Comparison of ENCODE assay signal across 21 cellular contexts in genomic region chr7:105234886-105235285, GRCh38.
DNase-seq lines count a peak whose midpoint lies in the region; ATAC-seq, FAIRE-seq and TF ChIP-seq lines count a peak whose summit lies in the region.
"Had no signal": no experiment of that assay in that cellular context is flagged by ENCODE, and none has a peak within 500 bp of the region (broad histone marks: within the 10 kb centered on the region; RNA-seq: fewer than 3 reads in every experiment).

No MANE protein-coding gene starts in this region.

- H3K36me3 Mint-ChIP-seq in CD4-positive, alpha-beta T cell (ENCODE audit: low read depth), result peaks cover 20% of the 10 kb centered on the region

- intact Hi-C loops in Right ventricle myocardium inferior (cut with DNase I) (no loop called here), heart right ventricle (cut with DNase I) (loop anchor here in 1 of 10 donors (5.0 kb wide), 1 partner anchor 33 kb away; no protein-coding TSS in a partner anchor), right cardiac atrium (cut with DNase I) (no loop called here), cardiac septum (cut with DNase I) (no loop called here), endothelial cell of umbilical vein (cut with micrococcal nuclease) (no loop called here)
- intact Hi-C loops in CD4-positive, alpha-beta T cell (cut with DNase I, micrococcal nuclease), result no loop called here

- H3K4me1 Mint-ChIP-seq in CD4-positive, alpha-beta T cell (ENCODE audit: low read depth), result peaks cover 67% of the 10 kb centered on the region

- TF ChIP-seq CTCF in heart right ventricle (IDR thresholded peaks at IDR 0.05), result no peak
- TF ChIP-seq CTCF in CD4-positive, alpha-beta T cell (IDR thresholded peaks at IDR 0.05), result no peak
- no peak for TF ChIP-seq CTCF in endothelial cell of umbilical vein (IDR thresholded peaks at IDR 0.05; ENCODE audit: extremely low read depth in 1 of 2, insufficient read depth in 1 of 2, low read depth in 1 of 2, low read length in 2 of 2)

- H3K27ac Mint-ChIP-seq in CD4-positive, alpha-beta T cell, result peak overlapping the region; percentile 13
- H3K27ac Mint-ChIP-seq: GM23338, H9 had no signal

- H3K4me1 ChIP-seq in heart right ventricle, result peaks cover 0 to 34% (median 16%) of the 10 kb centered on the region in 9 donors
- H3K4me1 ChIP-seq in right cardiac atrium (ENCODE audit: control insufficient read depth, insufficient read depth, low read length), result peaks cover 2% of the 10 kb centered on the region
- no peaks in the 10 kb centered on the region for H3K4me1 ChIP-seq in endothelial cell of umbilical vein (ENCODE audit: control insufficient read depth, extremely low read depth, insufficient read depth, low read length)
- H3K4me1 ChIP-seq: Caco-2 had no signal

- DNase-seq in Right ventricle myocardium inferior (ENCODE audit: missing footprints) (no peak), heart right ventricle (no peak), right cardiac atrium (no peak), cardiac septum (ENCODE audit: low spot score) (no peak), endothelial cell of umbilical vein (ENCODE audit: low read depth, low spot score) (no peak)
- no peak for DNase-seq in CD4-positive, alpha-beta T cell
- no peak for DNase-seq in activated naive CD4-positive, alpha-beta T cell treated with anti-CD3 and anti-CD28 coated beads, Interleukin-2, amount 50 U/mL, for 16 hours
- DNase-seq in stimulated activated CD4-positive, alpha-beta T cell treated with anti-CD3 and anti-CD28 coated beads, Interleukin-2, amount 100 ng/mL, for 24 hours, result no peak
- DNase-seq: ACHN; AML-193; C1 segment of cervical spinal cord; Caco-2; CD8-positive, alpha-beta T cell; DMS153; DND-41; GDM1; H9 had no signal

- no TSS peak for BruUV-seq in endothelial cell of umbilical vein (replicated peaks; lab: Mats Ljungman, UMichigan)

- H4K20me1 ChIP-seq in endothelial cell of umbilical vein (replicated peaks; ENCODE audit: control insufficient read depth, extremely low read depth, insufficient read depth, low read length), result peaks cover 9% of the 10 kb centered on the region

- H3K9me3 ChIP-seq in heart right ventricle (peaks cover 0 to 6% (median 0%) of the 10 kb centered on the region in 11 donors), right cardiac atrium (ENCODE audit: control insufficient read depth, low read length) (no peaks in the 10 kb centered on the region), endothelial cell of umbilical vein (replicated peaks; ENCODE audit: control insufficient read depth, insufficient read depth, low read length) (no peaks in the 10 kb centered on the region)
- no peaks in the 10 kb centered on the region for H3K9me3 ChIP-seq in CD4-positive, alpha-beta T cell (ENCODE audit: control insufficient read depth, low read length)
- H3K9me3 ChIP-seq: Caco-2 had no signal

- H3K27me3 ChIP-seq in heart right ventricle, result no peaks in the 10 kb centered on the region
- no peaks in the 10 kb centered on the region for H3K27me3 ChIP-seq in right cardiac atrium (ENCODE audit: control insufficient read depth, insufficient read depth)
- no peaks in the 10 kb centered on the region for H3K27me3 ChIP-seq in CD4-positive, alpha-beta T cell (ENCODE audit: control insufficient read depth, insufficient read depth, low read length)
- no peaks in the 10 kb centered on the region for H3K27me3 ChIP-seq in endothelial cell of umbilical vein (ENCODE audit: control insufficient read depth in 2 of 2, insufficient read depth in 2 of 2, low read length in 2 of 2)

- no peak overlapping the region for H2AFZ ChIP-seq in endothelial cell of umbilical vein (ENCODE audit: low read depth, low read length)
- H2AFZ ChIP-seq: GM23338 had no signal

- H3K4me2 ChIP-seq in endothelial cell of umbilical vein (ENCODE audit: insufficient read depth, low read length), result no peak overlapping the region
- H3K4me2 ChIP-seq: GM23338 had no signal

- H3K27ac ChIP-seq in heart right ventricle (no peak overlapping the region), right cardiac atrium (ENCODE audit: low read length) (no peak overlapping the region), endothelial cell of umbilical vein (ENCODE audit: insufficient read depth, low read depth, low read length) (no peak overlapping the region)
- H3K27ac ChIP-seq in CD4-positive, alpha-beta T cell (ENCODE audit: low read depth, low read length), result no peak overlapping the region
- H3K27ac ChIP-seq: 22Rv1 had no signal

- H3K36me3 ChIP-seq in heart right ventricle, result peaks cover 0 to 8% (median 0%) of the 10 kb centered on the region in 9 donors
- peaks cover 0 to 2% of the 10 kb centered on the region in 2 experiments for H3K36me3 ChIP-seq in endothelial cell of umbilical vein (ENCODE audit: control insufficient read depth in 2 of 2, extremely low read depth in 1 of 2, insufficient read depth in 2 of 2, low read length in 2 of 2)

- dilution Hi-C loops in endothelial cell of umbilical vein (cut with MboI; ENCODE audit: extremely low pct_ligation_motif_present, low sequenced_read_pairs), result no loop called here

- no peaks in the 10 kb centered on the region for H3K27me3 Mint-ChIP-seq in CD4-positive, alpha-beta T cell

- no peak overlapping the region for H3K4me3 ChIP-seq in heart right ventricle
- H3K4me3 ChIP-seq in right cardiac atrium (ENCODE audit: low read length), result no peak overlapping the region
- no peak overlapping the region for H3K4me3 ChIP-seq in endothelial cell of umbilical vein (replicated peaks in 1 of 3; ENCODE audit: insufficient read depth in 1 of 3, low read depth in 1 of 3, low read length in 3 of 3)
- H3K4me3 ChIP-seq: GM12878, GM23338 had no signal

- no peak overlapping the region for H3K4me3 Mint-ChIP-seq in CD4-positive, alpha-beta T cell
- H3K4me3 Mint-ChIP-seq: CD8-positive, alpha-beta T cell; GM23338; H9 had no signal

- no peaks in the 10 kb centered on the region for H3K9me3 Mint-ChIP-seq in CD4-positive, alpha-beta T cell
- H3K9me3 Mint-ChIP-seq: CD8-positive, alpha-beta T cell; GM23338; H9 had no signal

- FAIRE-seq in endothelial cell of umbilical vein (lab: Jason Lieb, UNC), result peak; percentile 15
- FAIRE-seq: GM12878 had no signal

- POLR2A ChIA-PET in CD4-positive, alpha-beta T cell (lab: Charles Lee), result no interaction called here
- POLR2A ChIA-PET in endothelial cell of umbilical vein (lab: Charles Lee), result no interaction called here

- 70 to 72% methylated on average over 4 of the region's 4 CpGs for WGBS in heart right ventricle, 2 donors
- WGBS in right cardiac atrium, result 57% methylated on average over 4 of the region's 4 CpGs

- no peak overlapping the region for H3K9ac ChIP-seq in endothelial cell of umbilical vein (replicated peaks; ENCODE audit: extremely low read depth, insufficient read depth, low read length)

- TF ChIP-seq POLR2A in endothelial cell of umbilical vein (IDR thresholded peaks at IDR 0.05; ENCODE audit: low read depth, low read length), result no peak

- peaks cover 52% of the 10 kb centered on the region for H3K79me2 ChIP-seq in endothelial cell of umbilical vein (ENCODE audit: control insufficient read depth, insufficient read depth, low read length)

- CTCF ChIA-PET in CD4-positive, alpha-beta T cell (lab: Charles Lee), result no interaction called here
- CTCF ChIA-PET in endothelial cell of umbilical vein (lab: Charles Lee), result interaction anchor here (1.0 kb wide), 1 partner anchor 10 kb away, joined by 5 read pairs; no protein-coding TSS in a partner anchor

- H3K9me1 ChIP-seq in endothelial cell of umbilical vein (replicated peaks; ENCODE audit: control insufficient read depth, extremely low read depth, insufficient read depth, low read length), result no peaks in the 10 kb centered on the region

- peak; percentile 68 for ATAC-seq in Right ventricle myocardium inferior
- ATAC-seq in heart right ventricle, result no peak
- peak; percentile 36 to 75 for ATAC-seq in right cardiac atrium
- no peak for ATAC-seq in CD4-positive, alpha-beta T cell (ENCODE audit: poor library complexity)
- ATAC-seq: CD8-positive, alpha-beta T cell; GM12878; GM23338; HCT116 had no signal

TF ChIP-seq in endothelial cell of umbilical vein, 7 proteins besides CTCF, POLR2A, EP300 and RAD21:
- TF ChIP-seq POLR2AphosphoS5 (IDR thresholded peaks at IDR 0.05; ENCODE audit: insufficient read depth, low read depth, low read length), result no peak
- no peak for TF ChIP-seq EZH2 (IDR thresholded peaks at IDR 0.05; ENCODE audit: borderline replicate concordance, low read depth, low read length, severe bottlenecking)
- TF ChIP-seq MAX (IDR thresholded peaks at IDR 0.05; ENCODE audit: insufficient read depth, insufficient read length), result no peak
- TF ChIP-seq MYC (IDR thresholded peaks at IDR 0.05; ENCODE audit: low read depth, low read length), result no peak
- no peak for TF ChIP-seq JUN (IDR thresholded peaks at IDR 0.05; ENCODE audit: borderline replicate concordance, insufficient read depth, insufficient read length, low read depth)
- no peak for TF ChIP-seq GATA2 (IDR thresholded peaks at IDR 0.05; ENCODE audit: insufficient read depth, insufficient read length, low read depth, low read length)
- TF ChIP-seq FOS (IDR thresholded peaks at IDR 0.05; ENCODE audit: borderline replicate concordance, insufficient read depth, low read length), result no peak

Comparison
In these comparisons a context has a peak if more than half of its experiments do, and no peak if none do; other contexts are left out.
1. ATAC-seq: peak in Right ventricle myocardium inferior (single experiment) and right cardiac atrium (2 of 2); none in heart right ventricle (0 of 8) and CD4-positive, alpha-beta T cell (single experiment).